Comparison of ENCODE assay signal across 8 cellular contexts in genomic region chr17:7242717-7243576, GRCh38. TPM values are rescaled to one million over a fixed set of nuclear protein-coding genes. Genes with fewer than 3 reads are reported as not detected.
A peak's percentile ranks its signal among the peaks of the same experiment; 100 is the strongest.
DNase-seq lines count a peak whose midpoint lies in the region; ATAC-seq, FAIRE-seq and TF ChIP-seq lines count a peak whose summit lies in the region.

No MANE protein-coding gene starts in this region.

- H3K27ac ChIP-seq in KOPT-K1 (ENCODE audit: low read depth, low read length, poor library complexity, severe bottlenecking): peak overlapping the region; percentile 80

- H3K27ac Mint-ChIP-seq in activated T-helper 17 cell treated with anti-CD3 and anti-CD28 coated beads, Interleukin-2, amount 50 U/mL, for 72 hours: peak overlapping the region; percentile 93
- peak overlapping the region; percentile 97 to 99 for H3K27ac Mint-ChIP-seq in natural killer cell
- H3K27ac Mint-ChIP-seq in stimulated activated naive B cell treated with anti-CD40 and anti-IgM and Interleukin-4, amounts not matched to agents 10 μg/mL and 1 μg/mL and 100 μg/mL, for 72 hours: peak overlapping the region; percentile 98

- intact Hi-C loops in natural killer cell (cut with micrococcal nuclease): loop anchor here (1.0 to 2.0 kb wide), 2 partner anchors 9 to 64 kb away; partner anchors contain the start of genes EIF5A and ELP5

- ATAC-seq in GM21529 (IDR thresholded peaks at IDR 0.05; ENCODE audit: unreplicated experiment) (peak; percentile 43), natural killer cell (peak; percentile 43 to 79 (median 60))
- peak; percentile 41 for ATAC-seq in activated T-helper 17 cell treated with anti-CD3 and anti-CD28 coated beads, Interleukin-2, amount 50 U/mL, for 72 hours (replicated peaks)
- ATAC-seq in stimulated activated naive B cell treated with anti-CD40 and anti-IgM and Interleukin-4, amounts not matched to agents 10 μg/mL and 1 μg/mL and 100 μg/mL, for 72 hours (replicated peaks): peak; percentile 30 to 53

- H3K36me3 ChIP-seq in KOPT-K1 (ENCODE audit: insufficient read depth, low read length): peaks cover 54% of the 10 kb centered on the region

- TF ChIP-seq CTCF in D721Med (IDR thresholded peaks at IDR 0.05; ENCODE audit: insufficient read depth, missing control alignments) (no peak), natural killer cell (IDR thresholded peaks at IDR 0.05) (no peak)

- no peaks in the 10 kb centered on the region for H3K9me3 ChIP-seq in KOPT-K1 (ENCODE audit: insufficient read depth, low read length, poor library complexity, severe bottlenecking)

- peak overlapping the region; percentile 87 for H3K4me3 Mint-ChIP-seq in activated T-helper 17 cell treated with anti-CD3 and anti-CD28 coated beads, Interleukin-2, amount 50 U/mL, for 72 hours
- H3K4me3 Mint-ChIP-seq in natural killer cell: peak overlapping the region; percentile 95
- H3K4me3 Mint-ChIP-seq in stimulated activated naive B cell treated with anti-CD40 and anti-IgM and Interleukin-4, amounts not matched to agents 10 μg/mL and 1 μg/mL and 100 μg/mL, for 72 hours: peak overlapping the region; percentile 95

- FAIRE-seq in D721Med (lab: Jason Lieb, UNC) (no peak), RCC 7860 (lab: Jason Lieb, UNC) (no peak)

- no peaks in the 10 kb centered on the region for H3K27me3 Mint-ChIP-seq in activated T-helper 17 cell treated with anti-CD3 and anti-CD28 coated beads, Interleukin-2, amount 50 U/mL, for 72 hours
- no peaks in the 10 kb centered on the region for H3K27me3 Mint-ChIP-seq in natural killer cell (ENCODE audit: low read depth in 2 of 2)
- H3K27me3 Mint-ChIP-seq in stimulated activated naive B cell treated with anti-CD40 and anti-IgM and Interleukin-4, amounts not matched to agents 10 μg/mL and 1 μg/mL and 100 μg/mL, for 72 hours: no peaks in the 10 kb centered on the region

- peaks cover 31% of the 10 kb centered on the region for H3K4me1 Mint-ChIP-seq in activated T-helper 17 cell treated with anti-CD3 and anti-CD28 coated beads, Interleukin-2, amount 50 U/mL, for 72 hours
- H3K4me1 Mint-ChIP-seq in natural killer cell: peaks cover 39 to 49% of the 10 kb centered on the region in 2 donors
- peaks cover 37 to 56% of the 10 kb centered on the region in 2 donors for H3K4me1 Mint-ChIP-seq in stimulated activated naive B cell treated with anti-CD40 and anti-IgM and Interleukin-4, amounts not matched to agents 10 μg/mL and 1 μg/mL and 100 μg/mL, for 72 hours

- peak; percentile 90 for DNase-seq in D721Med (ENCODE audit: insufficient read length, low spot score)
- DNase-seq in RCC 7860 (ENCODE audit: low spot score): peak; percentile 71
- peak; percentile 98 for DNase-seq in fibroblast of peridontal ligament (ENCODE audit: extremely low read depth)
- DNase-seq in natural killer cell: peak; percentile 93
- DNase-seq in stimulated activated naive B cell treated with anti-CD40 and anti-IgM and Interleukin-4, amounts not matched to agents 10 μg/mL and 1 μg/mL and 100 μg/mL, for 72 hours: peak; percentile 84

- peaks cover 89% of the 10 kb centered on the region for H3K36me3 Mint-ChIP-seq in activated T-helper 17 cell treated with anti-CD3 and anti-CD28 coated beads, Interleukin-2, amount 50 U/mL, for 72 hours (ENCODE audit: low read depth)
- H3K36me3 Mint-ChIP-seq in natural killer cell: no peaks in the 10 kb centered on the region
- peaks cover 44 to 55% of the 10 kb centered on the region in 2 donors for H3K36me3 Mint-ChIP-seq in stimulated activated naive B cell treated with anti-CD40 and anti-IgM and Interleukin-4, amounts not matched to agents 10 μg/mL and 1 μg/mL and 100 μg/mL, for 72 hours

- H3K9me3 Mint-ChIP-seq in activated T-helper 17 cell treated with anti-CD3 and anti-CD28 coated beads, Interleukin-2, amount 50 U/mL, for 72 hours: no peaks in the 10 kb centered on the region
- no peaks in the 10 kb centered on the region for H3K9me3 Mint-ChIP-seq in natural killer cell
- H3K9me3 Mint-ChIP-seq in stimulated activated naive B cell treated with anti-CD40 and anti-IgM and Interleukin-4, amounts not matched to agents 10 μg/mL and 1 μg/mL and 100 μg/mL, for 72 hours: no peaks in the 10 kb centered on the region

RNA-seq across cellular contexts. Expression of gene GABARAP, which starts 0.7 kb away (rescaled TPM):
- 100 to 1,000 TPM; 190 to 239 TPM for total RNA-seq in activated T-helper 17 cell treated with anti-CD3 and anti-CD28 coated beads, Interleukin-2, amount 50 U/mL, for 72 hours
- 100 to 1,000 TPM; 256 to 277 (median 276) TPM for total RNA-seq in natural killer cell

RNA-seq across cellular contexts. Expression of gene PHF23, which starts 3.7 kb away (rescaled TPM):
- 10 to 100 TPM; 43.5 to 52.3 TPM for total RNA-seq in activated T-helper 17 cell treated with anti-CD3 and anti-CD28 coated beads, Interleukin-2, amount 50 U/mL, for 72 hours
- total RNA-seq in natural killer cell: 10 to 100 TPM; 19.3 to 32.3 (median 20.8) TPM

RNA-seq across cellular contexts. Expression of gene CTDNEP1, which starts 8.6 kb away (rescaled TPM):
- total RNA-seq in activated T-helper 17 cell treated with anti-CD3 and anti-CD28 coated beads, Interleukin-2, amount 50 U/mL, for 72 hours: 100 to 1,000 TPM; 152 to 209 TPM
- 100 to 1,000 TPM; 127 to 139 (median 131) TPM for total RNA-seq in natural killer cell

RNA-seq across cellular contexts. Expression of gene DVL2, which starts 8.6 kb away (rescaled TPM):
- 10 to 100 TPM; 49.1 to 77.5 TPM for total RNA-seq in activated T-helper 17 cell treated with anti-CD3 and anti-CD28 coated beads, Interleukin-2, amount 50 U/mL, for 72 hours
- 10 to 100 TPM; 46.5 to 66.6 (median 61.5) TPM for total RNA-seq in natural killer cell

RNA-seq across cellular contexts. Expression of gene ELP5, which starts 9.1 kb away (rescaled TPM):
- 10 to 100 TPM; 43.7 to 72.0 TPM for total RNA-seq in activated T-helper 17 cell treated with anti-CD3 and anti-CD28 coated beads, Interleukin-2, amount 50 U/mL, for 72 hours
- total RNA-seq in natural killer cell: 10 to 100 TPM; 30.1 to 38.5 (median 30.3) TPM

Comparison
In these comparisons a context has a peak if more than half of its experiments do, and no peak if none do; other contexts are left out.
1. Peak in every context shown above with its lines: DNase-seq, ATAC-seq and H3K27ac ChIP-seq.